ENCODE assay signal across 1 cellular context in genomic region chr5:150043657-150044333, GRCh38.
TF ChIP-seq lines count a peak whose summit lies in the region.

No MANE protein-coding gene starts in this region.

TF ChIP-seq in SK-N-SH treated with all-trans-retinoic acid at 6 μM for 48 hours, 23 proteins besides CTCF, POLR2A, EP300 and RAD21:
- TF ChIP-seq ZNF8 (CRISPR knock-in tag; IDR thresholded peaks at IDR 0.05), result no peak
- TF ChIP-seq ZFP3 (CRISPR knock-in tag; IDR thresholded peaks at IDR 0.05), result no peak
- no peak for TF ChIP-seq RARB (CRISPR knock-in tag; IDR thresholded peaks at IDR 0.05)
- TF ChIP-seq TOX (CRISPR knock-in tag; IDR thresholded peaks at IDR 0.05; ENCODE audit: borderline replicate concordance), result no peak
- no peak for TF ChIP-seq GLIS3 (CRISPR knock-in tag; IDR thresholded peaks at IDR 0.05)
- no peak for TF ChIP-seq ZNF70 (CRISPR knock-in tag; IDR thresholded peaks at IDR 0.05)
- no peak for TF ChIP-seq BACH2 (CRISPR knock-in tag; IDR thresholded peaks at IDR 0.05; ENCODE audit: borderline replicate concordance)
- TF ChIP-seq, protein P1, sequence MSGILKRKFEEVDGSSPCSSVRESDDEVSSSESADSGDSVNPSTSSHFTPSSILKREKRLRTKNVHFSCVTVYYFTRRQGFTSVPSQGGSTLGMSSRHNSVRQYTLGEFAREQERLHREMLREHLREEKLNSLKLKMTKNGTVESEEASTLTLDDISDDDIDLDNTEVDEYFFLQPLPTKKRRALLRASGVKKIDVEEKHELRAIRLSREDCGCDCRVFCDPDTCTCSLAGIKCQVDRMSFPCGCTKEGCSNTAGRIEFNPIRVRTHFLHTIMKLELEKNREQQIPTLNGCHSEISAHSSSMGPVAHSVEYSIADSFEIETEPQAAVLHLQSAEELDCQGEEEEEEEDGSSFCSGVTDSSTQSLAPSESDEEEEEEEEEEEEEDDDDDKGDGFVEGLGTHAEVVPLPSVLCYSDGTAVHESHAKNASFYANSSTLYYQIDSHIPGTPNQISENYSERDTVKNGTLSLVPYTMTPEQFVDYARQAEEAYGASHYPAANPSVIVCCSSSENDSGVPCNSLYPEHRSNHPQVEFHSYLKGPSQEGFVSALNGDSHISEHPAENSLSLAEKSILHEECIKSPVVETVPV (CRISPR knock-in tag; IDR thresholded peaks at IDR 0.05), result no peak
